ENCODE assay signal across 8 cellular contexts in genomic region chr17:56832446-56832845, GRCh38. TPM values are rescaled to one million over a fixed set of nuclear protein-coding genes. Genes with fewer than 3 reads are reported as not detected.
DNase-seq lines count a peak whose midpoint lies in the region; ATAC-seq, FAIRE-seq and TF ChIP-seq lines count a peak whose summit lies in the region.

No MANE protein-coding gene starts in this region.

- H3K27ac ChIP-seq in H1 (ENCODE audit: low read depth, low read length), result no peak overlapping the region
- peak overlapping the region in 1 of 4 donors; percentile 98 for H3K27ac ChIP-seq in pancreas

- H3K79me2 ChIP-seq in H1 (ENCODE audit: control insufficient read depth in 1 of 2, insufficient read depth in 2 of 2, low read length in 2 of 2), result peaks cover 0 to 8% of the 10 kb centered on the region in 2 experiments; a peak in 1 of 4 replicates

- DNase-seq in EL (peak; percentile 4), NCI-H69 (lab: John Stamatoyannopoulos, UW) (peak; percentile 10), H1 (ENCODE audit: low read depth in 1 of 2, low spot score in 2 of 2) (no peak), pancreas (no peak), DMS153 (lab: John Stamatoyannopoulos, UW) (no peak), NCI-H146 treated with DMSO at 0.1 percent for 48 hours (lab: John Stamatoyannopoulos, UW; ENCODE audit: unreplicated experiment) (no peak), SK-N-DZ (ENCODE audit: low spot score) (no peak)

- H3K4me1 ChIP-seq in H1 (replicated peaks in 1 of 4; ENCODE audit: control insufficient read depth in 3 of 4, insufficient read depth in 4 of 4, low read length in 3 of 4), result peaks cover 0 to 9% (median 5%) of the 10 kb centered on the region in 4 experiments; a peak in 5 of 7 replicates
- peaks cover 8 to 34% (median 15%) of the 10 kb centered on the region in 3 donors for H3K4me1 ChIP-seq in pancreas

- H3K18ac ChIP-seq in H1 (ENCODE audit: extremely low read depth, low read length), result no peak overlapping the region

- H4K91ac ChIP-seq in H1 (replicated peaks; ENCODE audit: insufficient read length, low read length), result no peak overlapping the region

- H3K23me2 ChIP-seq in H1 (ENCODE audit: low read depth, low read length), result peaks cover 18% of the 10 kb centered on the region

- peak overlapping the region; percentile 66 to 98 for H3K4me2 ChIP-seq in H1 (ENCODE audit: insufficient read depth in 1 of 2, low read depth in 2 of 2, low read length in 2 of 2)

- no peak for TF ChIP-seq RAD21 in H1 (IDR thresholded peaks at IDR 0.05 in 1 of 2, conservative IDR thresholded peaks at IDR 0.05 in 1 of 2; ENCODE audit: low read depth in 2 of 2, low read length in 2 of 2)

- peak overlapping the region in 1 of 4 experiments; percentile 77; a peak in 3 of 8 replicates for H3K4me3 ChIP-seq in H1 (ENCODE audit: extremely low read depth in 1 of 4, insufficient read depth in 2 of 4, low read depth in 3 of 4, low read length in 4 of 4)
- H3K4me3 ChIP-seq in pancreas, result peak overlapping the region in 3 of 4 donors; percentile 64 to 93 (median 85)

- TF ChIP-seq EP300 in H1 (IDR thresholded peaks at IDR 0.05; ENCODE audit: borderline replicate concordance in 1 of 2, low read depth in 2 of 2, low read length in 2 of 2), result no peak

- H3K9me3 ChIP-seq in H1 (ENCODE audit: insufficient read depth in 2 of 2, low read depth in 1 of 2, low read length in 1 of 2) (no peaks in the 10 kb centered on the region; a peak in 1 of 4 replicates), pancreas (no peaks in the 10 kb centered on the region)

- POLR2A ChIA-PET in H1 (lab: Charles Lee; ENCODE audit: partially characterized antibody), result interaction anchor here (1.0 to 1.7 kb wide), 2 partner anchors 8 to 13 kb away, joined by 3 to 4 read pairs; no protein-coding TSS in a partner anchor

- WGBS in H1 (ENCODE audit: extremely low coverage in 1 of 2, insufficient coverage in 1 of 2, insufficient read length in 1 of 2, insufficient replicate concordance in 2 of 2, low coverage in 1 of 2, low lambda C conversion rate in 2 of 2, missing lambda C conversion rate in 1 of 2), 2 experiments, result 65% methylated on average over 4 of the region's 4 CpGs; no CpG with 5 or more reads in 1 of the 2 experiments
- WGBS in pancreas, 2 donors, result 25 to 27% methylated on average over 4 of the region's 4 CpGs

- H3K79me1 ChIP-seq in H1 (ENCODE audit: low read depth, low read length), result no peaks in the 10 kb centered on the region; the same call in 1 of the 2 replicates

- H3K36me3 ChIP-seq in H1 (ENCODE audit: control insufficient read depth in 2 of 4, insufficient read depth in 4 of 4, low read length in 3 of 4) (no peaks in the 10 kb centered on the region; a peak in 1 of 8 replicates), pancreas (no peaks in the 10 kb centered on the region)

- H2BK5ac ChIP-seq in H1 (ENCODE audit: low read depth, low read length), result no peak overlapping the region

- FAIRE-seq in H1 (lab: Jason Lieb, UNC) (no peak), pancreas (lab: Jason Lieb, UNC) (no peak)

- peaks cover 0 to 12% of the 10 kb centered on the region in 2 experiments for H4K20me1 ChIP-seq in H1 (replicated peaks in 1 of 2; ENCODE audit: control insufficient read depth in 1 of 2, insufficient read depth in 2 of 2, low read length in 2 of 2)

- no peak overlapping the region for H4K8ac ChIP-seq in H1 (ENCODE audit: extremely low read depth, insufficient read depth, low read length)

- no peak overlapping the region; the same call in 1 of the 2 replicates for H2AK5ac ChIP-seq in H1 (ENCODE audit: low read depth, low read length)

- CTCF ChIA-PET in H1 (lab: Charles Lee; ENCODE audit: partially characterized antibody), result interaction anchor here (0.8 to 1.1 kb wide), 2 partner anchors 13 to 61 kb away, joined by 3 to 5 read pairs; no protein-coding TSS in a partner anchor

- H2BK120ac ChIP-seq in H1 (replicated peaks; ENCODE audit: low read depth, low read length), result no peak overlapping the region

- H3K14ac ChIP-seq in H1 (ENCODE audit: insufficient read length), result no peak overlapping the region

- no peak overlapping the region for H3K23ac ChIP-seq in H1 (ENCODE audit: insufficient read length)

- no peak overlapping the region for H2BK12ac ChIP-seq in H1 (ENCODE audit: low read depth, low read length)

- TF ChIP-seq POLR2A in H1 (IDR thresholded peaks at IDR 0.05; ENCODE audit: control extremely low read depth in 1 of 2, low read depth in 2 of 2, low read length in 2 of 2), result no peak

- H3K4ac ChIP-seq in H1 (replicated peaks; ENCODE audit: insufficient read length, low read depth, low read length), result no peak overlapping the region

- no peak overlapping the region for H3K56ac ChIP-seq in H1 (replicated peaks; ENCODE audit: insufficient read length, low read depth, low read length)

- H2AFZ ChIP-seq in H1 (ENCODE audit: low read length), result no peak overlapping the region

- H2BK20ac ChIP-seq in H1 (ENCODE audit: low read length), result peak overlapping the region; percentile 11; the same call in 1 of the 2 replicates

- no peak for ATAC-seq in pancreas
- no peak for ATAC-seq in HG03045 (IDR thresholded peaks at IDR 0.05; ENCODE audit: unreplicated experiment)

- TF ChIP-seq CTCF in H1 (IDR thresholded peaks at IDR 0.05; ENCODE audit: control extremely low read depth in 1 of 3, insufficient read depth in 1 of 3, low read depth in 1 of 3, low read length in 3 of 3) (no peak), pancreas (IDR thresholded peaks at IDR 0.05) (no peak)

- H3K27me3 ChIP-seq in H1 (replicated peaks in 1 of 4; ENCODE audit: control insufficient read depth in 3 of 4, extremely low read depth in 1 of 4, insufficient read depth in 3 of 4, low read length in 3 of 4) (peaks cover 0 to 8% (median 6%) of the 10 kb centered on the region in 4 experiments; a peak in 6 of 7 replicates), pancreas (no peaks in the 10 kb centered on the region)

- no peak overlapping the region for H3K9ac ChIP-seq in H1 (replicated peaks in 1 of 4; ENCODE audit: extremely low read depth in 1 of 4, low read depth in 3 of 4, low read length in 3 of 4)

- no peak overlapping the region for H2BK15ac ChIP-seq in H1 (ENCODE audit: low read length)

- H4K5ac ChIP-seq in H1 (ENCODE audit: insufficient read length, low read depth, low read length), result no peak overlapping the region

- intact Hi-C loops in pancreas (cut with DNase I), result no loop called here

TF ChIP-seq in H1, 55 proteins besides CTCF, POLR2A, EP300 and RAD21:
- no peak for TF ChIP-seq MAX (IDR thresholded peaks at IDR 0.05)
- TF ChIP-seq CTBP2 (IDR thresholded peaks at IDR 0.05; ENCODE audit: borderline replicate concordance, insufficient read depth, insufficient read length, low read length), result peak; percentile 7
TF ChIP-seq in H1: peak in this region for 1.

RNA-seq across cellular contexts. Expression of gene C17orf67, which starts 1.3 kb away (rescaled TPM):
- 1.9 and 2.2 TPM in 2 replicates for total RNA-seq in H1 (2021; fragmentation: NEBNext Ultra II Directional; extraction: Animal tissue kit (Norgen Biotek cat#: 25700))
- polyA plus RNA-seq in H1 (2011; rRNA removed) (0.52 and 0.67 TPM in 2 replicates), pancreas (1 to 10 TPM; 3.2 to 9.6 TPM)
- 0.72 TPM for polyA plus RNA-seq in H1 (2011; cell fraction: cytosol; rRNA removed)
- polyA plus RNA-seq in H1 (2011; cell fraction: nucleus; rRNA removed), result 1.0 TPM
- 1.1 to 1.4 TPM (median 1.1 TPM) in 4 replicates for polyA plus RNA-seq in H1 (2012, experiment 1 of 2)
- 0.28 TPM for polyA plus RNA-seq in H1 (2012, experiment 2 of 2)
- 1.4 TPM for polyA plus RNA-seq in H1 (2013, experiment 1 of 2)
- 1.0 TPM for polyA plus RNA-seq in H1 (2013, experiment 2 of 2)
- 0.32 and 0.61 TPM in 2 replicates for polyA minus RNA-seq in H1 (2011; rRNA and poly(A)+ RNA removed)
- 0.51 TPM for polyA minus RNA-seq in H1 (2011; cell fraction: cytosol; rRNA and poly(A)+ RNA removed)
- 0.50 TPM for polyA minus RNA-seq in H1 (2011; cell fraction: nucleus; rRNA and poly(A)+ RNA removed)
- 1 to 10 TPM; 1.0 to 2.1 (median 1.6) TPM for total RNA-seq in pancreas
- polyA plus RNA-seq in SK-N-DZ (2014; cell fraction: cytosol; rRNA removed), result 0.36 and 0.50 TPM in 2 replicates
- polyA plus RNA-seq in SK-N-DZ (2014; cell fraction: nucleus; rRNA removed), result 0.44 and 1.7 TPM in 2 replicates

RNA-seq across cellular contexts. Expression of gene DGKE, which starts 1.5 kb away (rescaled TPM):
- total RNA-seq in H1 (2021; fragmentation: NEBNext Ultra II Directional; extraction: Animal tissue kit (Norgen Biotek cat#: 25700)), result 7.4 and 7.7 TPM in 2 replicates
- polyA plus RNA-seq in H1 (2011; rRNA removed), result 1.7 and 3.1 TPM in 2 replicates
- polyA plus RNA-seq in H1 (2011; cell fraction: cytosol; rRNA removed), result 1.8 TPM
- 5.8 TPM for polyA plus RNA-seq in H1 (2011; cell fraction: nucleus; rRNA removed)
- polyA plus RNA-seq in H1 (2012, experiment 1 of 2), result 1.7 to 3.9 TPM (median 2.7 TPM) in 4 replicates
- polyA plus RNA-seq in H1 (2012, experiment 2 of 2), result 0.50 TPM
- polyA plus RNA-seq in H1 (2013, experiment 1 of 2), result 7.5 TPM
- polyA plus RNA-seq in H1 (2013, experiment 2 of 2), result 7.1 TPM
- polyA minus RNA-seq in H1 (2011; rRNA and poly(A)+ RNA removed), result 4.4 and 6.0 TPM in 2 replicates
- polyA minus RNA-seq in H1 (2011; cell fraction: cytosol; rRNA and poly(A)+ RNA removed), result 1.9 TPM
- 15.4 TPM for polyA minus RNA-seq in H1 (2011; cell fraction: nucleus; rRNA and poly(A)+ RNA removed)
- total RNA-seq in pancreas, result 1 to 10 TPM; 3.9 to 7.6 (median 4.4) TPM
- 1 to 10 TPM; 1.8 to 5.2 TPM for polyA plus RNA-seq in pancreas
- polyA plus RNA-seq in SK-N-DZ (2014; cell fraction: cytosol; rRNA removed), result 7.2 TPM in 2 replicates
- 14.2 and 15.5 TPM in 2 replicates for polyA plus RNA-seq in SK-N-DZ (2014; cell fraction: nucleus; rRNA removed)

Comparison
In these comparisons a context has a peak if more than half of its experiments do, and no peak if none do; other contexts are left out.
1. DNase-seq: peak in EL (single experiment) and NCI-H69 (single experiment); none in H1 (0 of 2), pancreas (0 of 6), DMS153 (single experiment), NCI-H146 treated with DMSO at 0.1 percent for 48 hours (single experiment) and SK-N-DZ (single experiment).